ENCODE assay signal across 17 cellular contexts in genomic region chr17:57434361-57434760, GRCh38.
"Had no signal": no experiment of that assay in that cellular context is flagged by ENCODE, and none has a peak within 500 bp of the region (broad histone marks: within the 10 kb centered on the region; RNA-seq: fewer than 3 reads in every experiment).

No MANE protein-coding gene starts in this region.

- FAIRE-seq: endothelial cell of umbilical vein, small intestine had no signal

- H3K27ac Mint-ChIP-seq: endodermal cell; stimulated activated effector memory CD8-positive, alpha-beta T cell treated with anti-CD3 and anti-CD28 coated beads, Interleukin-12 subunit alpha, Interleukin-12 subunit beta, amount 100 ng/mL, for 72 hours had no signal

- DNase-seq: effector CD4-positive, alpha-beta T cell; endodermal cell; erythroblast; foreskin keratinocyte; left colon; mesendoderm; naive thymus-derived CD4-positive, alpha-beta T cell; posterior cingulate gyrus; small intestine; stimulated activated CD4-positive, alpha-beta T cell treated with anti-CD3 and anti-CD28 coated beads, Interleukin-12 subunit alpha, Interleukin-12 subunit beta, amount 100 ng/mL, for 4 hours; stimulated activated CD4-positive, alpha-beta T cell treated with anti-CD3 and anti-CD28 coated beads, Interleukin-4, amount 100 ng/mL, for 1 hour; stimulated activated CD8-positive, alpha-beta memory T cell treated with anti-CD3 and anti-CD28 coated beads, Interleukin-4, amount 100 ng/mL, for 48 hours; trophoblast cell had no signal

- H3K4me1 ChIP-seq: foreskin keratinocyte had no signal

- H3K27ac ChIP-seq: coronary artery, foreskin keratinocyte, neutrophil had no signal

- H3K27me3 ChIP-seq: foreskin keratinocyte, neutrophil had no signal

- ATAC-seq: foreskin keratinocyte; left colon; naive thymus-derived CD4-positive, alpha-beta T cell; stimulated activated effector memory CD8-positive, alpha-beta T cell treated with anti-CD3 and anti-CD28 coated beads, Interleukin-12 subunit alpha, Interleukin-12 subunit beta, amount 100 ng/mL, for 72 hours had no signal

- H3K4me3 ChIP-seq: coronary artery had no signal

- H3K27me3 Mint-ChIP-seq: naive thymus-derived CD4-positive, alpha-beta T cell had no signal

- H3K4me3 Mint-ChIP-seq: endodermal cell; naive thymus-derived CD4-positive, alpha-beta T cell; stimulated activated effector memory CD8-positive, alpha-beta T cell treated with anti-CD3 and anti-CD28 coated beads, Interleukin-12 subunit alpha, Interleukin-12 subunit beta, amount 100 ng/mL, for 72 hours had no signal

- H3K36me3 ChIP-seq: neutrophil had no signal

- H3K9me3 Mint-ChIP-seq: endodermal cell; naive thymus-derived CD4-positive, alpha-beta T cell; stimulated activated effector memory CD8-positive, alpha-beta T cell treated with anti-CD3 and anti-CD28 coated beads, Interleukin-12 subunit alpha, Interleukin-12 subunit beta, amount 100 ng/mL, for 72 hours had no signal

- H3K9me3 ChIP-seq: neutrophil had no signal
